Comparison of ENCODE assay signal across 1 cellular context in genomic region chr2:144523606-144524131, GRCh38.
TF ChIP-seq lines count a peak whose summit lies in the region.

No MANE protein-coding gene starts in this region.

TF ChIP-seq in H1, 55 proteins besides CTCF, POLR2A, EP300 and RAD21 (continued from another document):
- TF ChIP-seq ZNF274 (IDR thresholded peaks at IDR 0.05; ENCODE audit: borderline replicate concordance, extremely low read depth, low read length) (no peak), GTF2F1 (IDR thresholded peaks at IDR 0.05; ENCODE audit: borderline replicate concordance, low read depth, low read length) (no peak), CTBP2 (IDR thresholded peaks at IDR 0.05; ENCODE audit: borderline replicate concordance, insufficient read depth, insufficient read length, low read length) (peak; percentile 1), CHD7 (IDR thresholded peaks at IDR 0.05; ENCODE audit: insufficient replicate concordance, low read length) (peak; percentile 19), SP1 (IDR thresholded peaks at IDR 0.05; ENCODE audit: low read depth, low read length) (0 out of 2 replicates have a peak, but pooled peaks have one; percentile 35), KDM4A (IDR thresholded peaks at IDR 0.05; ENCODE audit: low read depth, low read length, severe bottlenecking) (no peak), JUN (IDR thresholded peaks at IDR 0.05; ENCODE audit: low read depth, low read length) (no peak), SUZ12 (IDR thresholded peaks at IDR 0.05; ENCODE audit: low read length) (no peak), SIN3A (conservative IDR thresholded peaks at IDR 0.05 in 1 of 2, IDR thresholded peaks at IDR 0.05 in 1 of 2; ENCODE audit: low read depth in 1 of 2, low read length in 2 of 2) (peak; percentile 50 to 85; a peak in 2 of 4 replicates), HDAC2 (IDR thresholded peaks at IDR 0.05; ENCODE audit: borderline replicate concordance in 1 of 2, low read depth in 2 of 2, low read length in 2 of 2) (peak; percentile 85 to 91; a peak in 3 of 4 replicates), SRF (IDR thresholded peaks at IDR 0.05; ENCODE audit: low read depth, low read length) (no peak), JUND (IDR thresholded peaks at IDR 0.05; ENCODE audit: low read length) (no peak), MAFK (IDR thresholded peaks at IDR 0.05; ENCODE audit: low read depth, low read length) (no peak)
